ENCODE assay signal across 16 cellular contexts in genomic region chr16:87549627-87550509, GRCh38. TPM values are rescaled to one million over a fixed set of nuclear protein-coding genes. Genes with fewer than 3 reads are reported as not detected.
A peak's percentile ranks its signal among the peaks of the same experiment; 100 is the strongest.
DNase-seq lines count a peak whose midpoint lies in the region; ATAC-seq and TF ChIP-seq lines count a peak whose summit lies in the region.
"Had no signal": no experiment of that assay in that cellular context is flagged by ENCODE, and none has a peak within 500 bp of the region (broad histone marks: within the 10 kb centered on the region; RNA-seq: fewer than 3 reads in every experiment).

No MANE protein-coding gene starts in this region.

- peaks cover 5% of the 10 kb centered on the region for H3K4me1 Mint-ChIP-seq in brain

- H4K91ac ChIP-seq in neuronal stem cell (ENCODE audit: low read depth, low read length, poor library complexity) = no peak overlapping the region

- H3K4me2 ChIP-seq in DND-41 (ENCODE audit: insufficient read depth, low read length) = no peak overlapping the region
- H3K4me2 ChIP-seq in neuronal stem cell (ENCODE audit: insufficient read depth, low read length, poor library complexity, severe bottlenecking) = no peak overlapping the region

- H3K4me3 Mint-ChIP-seq in brain = peak overlapping the region in 1 of 5 experiments; percentile 61
- H3K4me3 Mint-ChIP-seq: CD4-positive, alpha-beta memory T cell had no signal

- no CpG with 5 or more reads among the region's 34 CpGs for WGBS in neuronal stem cell (ENCODE audit: extremely low coverage in 2 of 2, insufficient read length in 2 of 2, insufficient replicate concordance in 1 of 2), 2 donors

- 0 out of 3 replicates have a peak, but pooled peaks have one; percentile 5 for ATAC-seq in DND-41 (ENCODE audit: insufficient read depth, low read depth)
- no peak for ATAC-seq in upper lobe of right lung

- no peaks in the 10 kb centered on the region for H3K36me3 ChIP-seq in DND-41 (ENCODE audit: insufficient read depth, low read length)
- H3K36me3 ChIP-seq in HEK293 (ENCODE audit: control insufficient read depth in 2 of 2, insufficient read depth in 1 of 2, low read length in 2 of 2) = no peaks in the 10 kb centered on the region
- no peaks in the 10 kb centered on the region for H3K36me3 ChIP-seq in neuronal stem cell (replicated peaks in 1 of 2; ENCODE audit: control insufficient read depth in 2 of 2, insufficient read depth in 2 of 2, low read length in 2 of 2)
- H3K36me3 ChIP-seq in upper lobe of right lung = no peaks in the 10 kb centered on the region

- peaks cover 19% of the 10 kb centered on the region for H3K27me3 Mint-ChIP-seq in brain

- in situ Hi-C loops in ACHN (cut with HindIII; ENCODE audit: low pct_ligation_motif_present, low pct_unique_long_range_greater_than_20kb, low sequenced_read_pairs) = no loop called here

- H2AK5ac ChIP-seq in neuronal stem cell (ENCODE audit: low read depth, low read length) = peak overlapping the region; percentile 30

- H3K79me2 ChIP-seq in DND-41 (ENCODE audit: insufficient read depth, low read length) = no peaks in the 10 kb centered on the region

- H2AFZ ChIP-seq in DND-41 (ENCODE audit: low read depth, low read length) (no peak overlapping the region), neuronal stem cell (ENCODE audit: low read length) (no peak overlapping the region)

- H3K9ac ChIP-seq in DND-41 (ENCODE audit: low read depth, low read length) (no peak overlapping the region), neuronal stem cell (ENCODE audit: low read depth, low read length, poor library complexity) (peak overlapping the region; percentile 71)

- H3K27me3 ChIP-seq in DND-41 (ENCODE audit: insufficient read depth, low read length, poor library complexity) (peaks cover 3% of the 10 kb centered on the region), neuronal stem cell (ENCODE audit: control insufficient read depth in 3 of 3, insufficient read depth in 3 of 3, low read depth in 1 of 3, low read length in 3 of 3) (peaks cover 0 to 11% (median 6%) of the 10 kb centered on the region in 3 experiments), upper lobe of right lung (no peaks in the 10 kb centered on the region)

- H2BK15ac ChIP-seq in neuronal stem cell (ENCODE audit: low read length) = no peak overlapping the region

- no peak overlapping the region for H3K27ac ChIP-seq in DND-41 (ENCODE audit: low read length)
- no peak overlapping the region for H3K27ac ChIP-seq in HEK293 (ENCODE audit: extremely low read depth, low read depth, low read length)
- no peak overlapping the region for H3K27ac ChIP-seq in neuronal stem cell (replicated peaks; ENCODE audit: low read length)
- no peak overlapping the region for H3K27ac ChIP-seq in upper lobe of right lung

- H3K18ac ChIP-seq in neuronal stem cell (ENCODE audit: low read length) = peak overlapping the region; percentile 20

- H3K9me3 Mint-ChIP-seq in brain = peaks cover 6 to 17% (median 10%) of the 10 kb centered on the region in 5 experiments

- TF ChIP-seq CTCF in DND-41 (IDR thresholded peaks at IDR 0.05; ENCODE audit: borderline replicate concordance, extremely low read depth, low read length, poor library complexity, severe bottlenecking) = no peak
- TF ChIP-seq CTCF in HEK293 (tag by site-specific recombination; IDR thresholded peaks at IDR 0.05) = no peak
- TF ChIP-seq CTCF in brain (conservative IDR thresholded peaks at IDR 0.05) = no peak
- TF ChIP-seq CTCF in upper lobe of right lung (IDR thresholded peaks at IDR 0.05) = no peak

- H3K9me3 ChIP-seq in DND-41 (ENCODE audit: insufficient read depth, low read length, severe bottlenecking) (no peaks in the 10 kb centered on the region), HEK293 (ENCODE audit: control insufficient read depth, insufficient read depth, low read depth, low read length) (no peaks in the 10 kb centered on the region), neuronal stem cell (replicated peaks in 1 of 2; ENCODE audit: control insufficient read depth in 2 of 2, insufficient read depth in 1 of 2, low read depth in 1 of 2, low read length in 2 of 2) (peaks cover 0 to 12% of the 10 kb centered on the region in 2 donors), upper lobe of right lung (no peaks in the 10 kb centered on the region)

- peaks cover 6% of the 10 kb centered on the region for H3K79me1 ChIP-seq in neuronal stem cell (ENCODE audit: low read depth, low read length)

- peaks cover 4% of the 10 kb centered on the region; the same call in 1 of the 2 replicates for H4K20me1 ChIP-seq in DND-41 (ENCODE audit: insufficient read depth, low read length)

- DNase-seq in DND-41 (no peak), neuronal stem cell (ENCODE audit: low spot score) (no peak), ACHN (no peak), GM03348 (ENCODE audit: low spot score) (no peak), upper lobe of right lung (no peak)
- DNase-seq: NCI-H1105 treated with DMSO at 0.1 percent for 48 hours; NCI-H187; NCI-H226; NK-92 treated with Interleukin-12 subunit alpha and Interleukin-12 subunit beta, amount 100 ng/mL, for 24 hours; SHP77 treated with DMSO at 0.1 percent for 48 hours had no signal

- POLR2A ChIA-PET in HEK293 (lab: Yijun Ruan, JAX) = no interaction called here

- H3K4ac ChIP-seq in neuronal stem cell (ENCODE audit: low read length) = peak overlapping the region; percentile 8

- H3K27ac Mint-ChIP-seq in brain = peak overlapping the region in 3 of 5 experiments; percentile 36 to 53 (median 46)

- peak overlapping the region; percentile 17 for H4K8ac ChIP-seq in neuronal stem cell (ENCODE audit: low read depth, low read length)

- peak overlapping the region; percentile 3 for H3K14ac ChIP-seq in neuronal stem cell (ENCODE audit: low read length)

- intact Hi-C loops in upper lobe of right lung (cut with DNase I) = no loop called here

- no peaks in the 10 kb centered on the region for H3K36me3 Mint-ChIP-seq in brain
- H3K36me3 Mint-ChIP-seq: CD4-positive, alpha-beta memory T cell had no signal

- H3K23ac ChIP-seq in neuronal stem cell (ENCODE audit: low read depth, low read length, poor library complexity) = peak overlapping the region; percentile 97

- CTCF ChIA-PET in HEK293 (lab: Yijun Ruan, JAX) = interaction anchor here (0.6 to 2.3 kb wide), 7 partner anchors 23 to 511 kb away, joined by 3 to 11 read pairs (median 3); no protein-coding TSS in a partner anchor

- H3K4me3 ChIP-seq in DND-41 (ENCODE audit: low read depth in 1 of 2, low read length in 2 of 2) (no peak overlapping the region), HEK293 (ENCODE audit: low read depth, low read length) (no peak overlapping the region), neuronal stem cell (ENCODE audit: low read length in 2 of 2) (peak overlapping the region in 1 of 2 donors; percentile 3), upper lobe of right lung (no peak overlapping the region)

- no peak overlapping the region for H2BK120ac ChIP-seq in neuronal stem cell (ENCODE audit: low read depth, low read length)

- no peak overlapping the region for H2BK5ac ChIP-seq in neuronal stem cell (ENCODE audit: low read length)

- H2BK12ac ChIP-seq in neuronal stem cell (ENCODE audit: low read length) = peak overlapping the region; percentile 92

- H3K4me1 ChIP-seq in DND-41 (ENCODE audit: insufficient read depth, low read length) (no peaks in the 10 kb centered on the region), HEK293 (ENCODE audit: control insufficient read depth, insufficient read depth, low read length) (no peaks in the 10 kb centered on the region), neuronal stem cell (ENCODE audit: control insufficient read depth in 2 of 2, insufficient read depth in 1 of 2, low read depth in 1 of 2, low read length in 2 of 2) (peaks cover 0 to 3% of the 10 kb centered on the region in 2 donors), upper lobe of right lung (peaks cover under 1% of the 10 kb centered on the region)

TF ChIP-seq in HEK293, 187 proteins besides CTCF, POLR2A, EP300 and RAD21:
- TF ChIP-seq PRDM4 (tag by site-specific recombination; IDR thresholded peaks at IDR 0.05) (peak; percentile 99), ZIC2 (tag by site-specific recombination; IDR thresholded peaks at IDR 0.05) (peak; percentile 38), ZBTB26 (tag by site-specific recombination; optimal IDR thresholded peaks at IDR 0.05) (peak; percentile 16), GFI1B (tag by site-specific recombination; IDR thresholded peaks at IDR 0.05) (no peak)

RNA-seq across cellular contexts. Expression of gene JPH3, which starts 52.4 kb away (rescaled TPM):
- polyA plus RNA-seq in brain (ENCODE audit: insufficient read depth, low read depth, low replicate concordance) = 31.2 TPM
- 18.1 TPM for polyA plus RNA-seq in neuronal stem cell (2013, experiment 1 of 2)
- 17.6 TPM for polyA plus RNA-seq in neuronal stem cell (2013, experiment 2 of 2)
- 0.29 TPM for total RNA-seq in upper lobe of right lung
- total RNA-seq: HT-29, OCI-LY7 had no signal
- polyA plus RNA-seq: BJ; CD4-positive, alpha-beta memory T cell had no signal

RNA-seq across cellular contexts. Expression of gene ZCCHC14, which starts 57.0 kb away (rescaled TPM):
- polyA plus RNA-seq in brain (ENCODE audit: insufficient read depth, low read depth, low replicate concordance) = 22.2 TPM
- polyA plus RNA-seq in neuronal stem cell (2013, experiment 1 of 2) = 15.1 TPM
- 15.8 TPM for polyA plus RNA-seq in neuronal stem cell (2013, experiment 2 of 2)
- total RNA-seq in upper lobe of right lung = 27.2 TPM
